Comparison of ENCODE assay signal across 8 cellular contexts in genomic region chr12:6697584-6698351, GRCh38. TPM values are rescaled to one million over a fixed set of nuclear protein-coding genes. Genes with fewer than 3 reads are reported as not detected.
DNase-seq lines count a peak whose midpoint lies in the region; ATAC-seq, FAIRE-seq and TF ChIP-seq lines count a peak whose summit lies in the region.

No MANE protein-coding gene starts in this region.

- H3K36me3 Mint-ChIP-seq in naive B cell = peaks cover 0 to 15% of the 10 kb centered on the region in 2 donors
- H3K36me3 Mint-ChIP-seq in activated T-cell treated with anti-CD3 and anti-CD28 coated beads, Interleukin-2, amount 50 U/mL, for 4 hours (ENCODE audit: insufficient read depth) = no peaks in the 10 kb centered on the region

- H3K36me3 ChIP-seq in esophagus muscularis mucosa = no peaks in the 10 kb centered on the region

- no peak overlapping the region for H3K4me3 ChIP-seq in cardiac fibroblast (replicated peaks in 1 of 2; ENCODE audit: low read depth in 2 of 2, low read length in 2 of 2)
- no peak overlapping the region for H3K4me3 ChIP-seq in esophagus muscularis mucosa

- H3K4me1 ChIP-seq in esophagus muscularis mucosa = peaks cover 13 to 21% (median 18%) of the 10 kb centered on the region in 4 donors

- peaks cover 11 to 19% (median 16%) of the 10 kb centered on the region in 3 donors for H3K27me3 Mint-ChIP-seq in naive B cell
- peaks cover 34% of the 10 kb centered on the region for H3K27me3 Mint-ChIP-seq in activated T-cell treated with anti-CD3 and anti-CD28 coated beads, Interleukin-2, amount 50 U/mL, for 4 hours (ENCODE audit: low read depth)

- FAIRE-seq in G401.6 (lab: Jason Lieb, UNC) = peak; percentile 61

- H3K4me1 Mint-ChIP-seq in naive B cell = peaks cover 70 to 72% (median 72%) of the 10 kb centered on the region in 3 donors
- peaks cover 17% of the 10 kb centered on the region for H3K4me1 Mint-ChIP-seq in activated T-cell treated with anti-CD3 and anti-CD28 coated beads, Interleukin-2, amount 50 U/mL, for 4 hours (ENCODE audit: low read depth)

- H3K27ac ChIP-seq in esophagus muscularis mucosa (replicated peaks in 1 of 4) = no peak overlapping the region

- TF ChIP-seq CTCF in AG09319 (IDR thresholded peaks at IDR 0.05; ENCODE audit: low read depth, low read length) = peak; percentile 56
- TF ChIP-seq CTCF in cardiac fibroblast (IDR thresholded peaks at IDR 0.05; ENCODE audit: low read depth, low read length) = peak; percentile 67
- TF ChIP-seq CTCF in esophagus muscularis mucosa (IDR thresholded peaks at IDR 0.05) = peak in 1 of 3 experiments; percentile 14

- peak overlapping the region in 5 of 6 donors; percentile 24 to 90 (median 60) for H3K27ac Mint-ChIP-seq in naive B cell

- TF ChIP-seq EP300 in esophagus muscularis mucosa (IDR thresholded peaks at IDR 0.05) = no peak

- peaks cover 4 to 82% (median 38%) of the 10 kb centered on the region in 4 donors for H3K27me3 ChIP-seq in esophagus muscularis mucosa

- H3K4me3 Mint-ChIP-seq in naive B cell = peak overlapping the region in 7 of 8 donors; percentile 45 to 88 (median 66)
- no peak overlapping the region for H3K4me3 Mint-ChIP-seq in activated T-cell treated with anti-CD3 and anti-CD28 coated beads, Interleukin-2, amount 50 U/mL, for 4 hours

- ATAC-seq in naive B cell (ENCODE audit: low read depth in 2 of 2) = no peak
- ATAC-seq in activated T-cell treated with anti-CD3 and anti-CD28 coated beads, Interleukin-2, amount 50 U/mL, for 4 hours = no peak

- WGBS in esophagus muscularis mucosa = 76% methylated on average over 17 of the region's 17 CpGs

- H3K9me3 ChIP-seq in esophagus muscularis mucosa = no peaks in the 10 kb centered on the region

- intact Hi-C loops in esophagus muscularis mucosa (cut with DNase I) = no loop called here

- peak; percentile 15 for DNase-seq in AG09319 (ENCODE audit: extremely low read depth, low read depth)
- DNase-seq in NCI-H226 = peak; percentile 57
- DNase-seq in cardiac fibroblast (ENCODE audit: low read depth in 2 of 2) = peak; percentile 65 to 68
- no peak for DNase-seq in naive B cell
- DNase-seq in esophagus muscularis mucosa (ENCODE audit: extremely low spot score) = no peak
- no peak for DNase-seq in SKM-1 (lab: John Stamatoyannopoulos, UW; ENCODE audit: unreplicated experiment)
- DNase-seq in activated T-cell treated with anti-CD3 and anti-CD28 coated beads, Interleukin-2, amount 50 U/mL, for 4 hours = no peak

- TF ChIP-seq POLR2A in esophagus muscularis mucosa (IDR thresholded peaks at IDR 0.05; ENCODE audit: low read depth) = no peak

- H3K9me3 Mint-ChIP-seq in naive B cell = no peaks in the 10 kb centered on the region
- no peaks in the 10 kb centered on the region for H3K9me3 Mint-ChIP-seq in activated T-cell treated with anti-CD3 and anti-CD28 coated beads, Interleukin-2, amount 50 U/mL, for 4 hours

RNA-seq across cellular contexts. Expression of gene PIANP, which starts 2.8 kb away (rescaled TPM):
- not detected for polyA plus RNA-seq in naive B cell (ENCODE audit: low read depth in 6 of 6)
- total RNA-seq in esophagus muscularis mucosa = 1 to 10 TPM in 1 of 4 donors, under 1 TPM in 3; 0.42 to 1.8 (median 0.60) TPM
- total RNA-seq in activated T-cell treated with anti-CD3 and anti-CD28 coated beads, Interleukin-2, amount 50 U/mL, for 4 hours = under 1 TPM; 0.20 to 0.57 (median 0.40) TPM

RNA-seq across cellular contexts. Expression of gene ZNF384, which starts 8.6 kb away (rescaled TPM):
- polyA plus RNA-seq in naive B cell (ENCODE audit: low read depth in 6 of 6) = 10 to 100 TPM; 13.5 to 39.7 (median 23.2) TPM
- total RNA-seq in esophagus muscularis mucosa = 10 to 100 TPM; 32.8 to 55.4 (median 41.0) TPM
- total RNA-seq in activated T-cell treated with anti-CD3 and anti-CD28 coated beads, Interleukin-2, amount 50 U/mL, for 4 hours = 10 to 100 TPM; 59.7 to 70.2 (median 63.3) TPM

RNA-seq across cellular contexts. Expression of gene COPS7A, which starts 26.1 kb away (rescaled TPM):
- 10 to 100 TPM; 26.4 to 43.9 (median 34.4) TPM for polyA plus RNA-seq in naive B cell (ENCODE audit: low read depth in 6 of 6)
- total RNA-seq in esophagus muscularis mucosa = 10 to 100 TPM; 51.9 to 71.8 (median 63.0) TPM
- 10 to 100 TPM; 46.5 to 54.4 (median 48.1) TPM for total RNA-seq in activated T-cell treated with anti-CD3 and anti-CD28 coated beads, Interleukin-2, amount 50 U/mL, for 4 hours

RNA-seq across cellular contexts. Expression of gene ING4, which starts 34.8 kb away (rescaled TPM):
- polyA plus RNA-seq in naive B cell (ENCODE audit: low read depth in 6 of 6) = 100 to 1,000 TPM in 4 of 6 donors, 10 to 100 TPM in 2; 93.5 to 139 (median 112) TPM
- 10 to 100 TPM; 45.1 to 58.3 (median 49.9) TPM for total RNA-seq in esophagus muscularis mucosa
- total RNA-seq in activated T-cell treated with anti-CD3 and anti-CD28 coated beads, Interleukin-2, amount 50 U/mL, for 4 hours = 1 to 10 TPM; 5.9 to 7.5 (median 6.9) TPM

RNA-seq across cellular contexts. Expression of gene ACRBP, which starts 50.5 kb away (rescaled TPM):
- 10 to 100 TPM in 1 of 6 donors, 1 to 10 TPM in 5; 3.8 to 11.0 (median 8.9) TPM for polyA plus RNA-seq in naive B cell (ENCODE audit: low read depth in 6 of 6)
- 1 to 10 TPM in 3 of 4 donors, under 1 TPM in 1; 0.97 to 6.2 (median 2.6) TPM for total RNA-seq in esophagus muscularis mucosa
- 1 to 10 TPM in 1 of 3 donors, under 1 TPM in 2; 0.65 to 1.3 (median 0.71) TPM for total RNA-seq in activated T-cell treated with anti-CD3 and anti-CD28 coated beads, Interleukin-2, amount 50 U/mL, for 4 hours

Comparison
In these comparisons a context has a peak if more than half of its experiments do, and no peak if none do; other contexts are left out.
1. DNase-seq: peak in AG09319 (single experiment), NCI-H226 (single experiment) and cardiac fibroblast (2 of 2); none in naive B cell (single experiment), esophagus muscularis mucosa (single experiment), SKM-1 (single experiment) and activated T-cell treated with anti-CD3 and anti-CD28 coated beads, Interleukin-2, amount 50 U/mL, for 4 hours (single experiment).